8 cellular contexts compared by ENCODE assay signal in the genomic region with DNA sequence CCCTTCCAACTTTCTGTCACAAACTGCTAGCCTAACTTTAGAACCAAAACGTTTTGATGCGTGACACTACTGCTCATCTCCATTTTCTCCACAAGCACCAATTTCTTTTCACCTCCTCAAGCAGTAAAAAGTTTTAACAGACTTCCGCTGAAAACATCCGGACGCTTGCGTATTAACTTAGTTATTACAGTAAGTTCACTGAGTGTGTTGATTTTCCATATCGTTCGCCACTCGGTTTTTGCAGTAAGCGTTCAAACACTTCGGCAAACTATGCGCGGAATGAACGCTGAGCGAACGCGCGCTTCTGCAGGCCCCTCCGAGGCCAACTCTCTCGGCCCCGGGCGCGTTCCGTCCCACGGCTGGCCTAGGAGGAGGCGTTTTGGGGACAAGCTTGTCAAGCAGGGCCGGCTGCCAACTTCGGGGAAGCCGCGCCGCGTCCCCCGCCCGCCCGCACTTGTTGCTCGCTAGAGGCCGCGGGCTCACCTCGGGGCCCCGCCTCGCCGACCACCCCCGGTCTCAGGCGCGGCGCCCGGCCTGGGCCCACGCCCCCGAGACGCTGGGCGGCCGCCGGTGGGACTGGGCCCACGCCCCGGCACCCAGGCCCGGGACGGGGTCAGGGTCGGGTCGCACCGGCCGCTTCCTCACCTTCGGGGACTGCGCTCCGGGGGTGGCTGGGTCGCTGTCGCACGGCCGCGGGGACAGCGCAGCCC. TPM values are rescaled to one million over a fixed set of nuclear protein-coding genes. Genes with fewer than 3 reads are reported as not detected.
DNase-seq lines count a peak whose midpoint lies in the region; ATAC-seq and TF ChIP-seq lines count a peak whose summit lies in the region.

No MANE protein-coding gene starts in this region.

- H3K27me3 ChIP-seq in mononuclear cell (ENCODE audit: insufficient read depth, low read length): no peaks in the 10 kb centered on the region

- H3K4me3 ChIP-seq in epithelial cell of proximal tubule (ENCODE audit: low read depth, low read length): peak overlapping the region; percentile 74
- peak overlapping the region; percentile 57 for H3K4me3 ChIP-seq in mononuclear cell (ENCODE audit: low read length)

- H3K9me3 ChIP-seq in mononuclear cell (ENCODE audit: low read depth, low read length): no peaks in the 10 kb centered on the region

- H3K4me1 ChIP-seq in mononuclear cell (ENCODE audit: insufficient read depth, low read length): peaks cover 18% of the 10 kb centered on the region

- DNase-seq in NCI-H748 (lab: John Stamatoyannopoulos, UW; ENCODE audit: unreplicated experiment) (peak; percentile 65), NCI-H748 treated with DMSO at 0.1 percent for 48 hours (lab: John Stamatoyannopoulos, UW) (no peak), NCI-H526 (lab: John Stamatoyannopoulos, UW) (peak; percentile 4 to 67), activated T-cell treated with anti-CD3 and anti-CD28 coated beads for 4 hours (peak; percentile 48), epithelial cell of proximal tubule (ENCODE audit: low read depth) (no peak)
- DNase-seq in stimulated activated CD8-positive, alpha-beta memory T cell treated with anti-CD3 and anti-CD28 coated beads, Interleukin-2, amount 100 ng/mL, for 48 hours (ENCODE audit: low read depth in 2 of 2): peak; percentile 30 to 54

- TF ChIP-seq CTCF in epithelial cell of proximal tubule (conservative IDR thresholded peaks at IDR 0.05; ENCODE audit: low read depth, low read length): no peak

- peak; percentile 32 for ATAC-seq in HG02852 (IDR thresholded peaks at IDR 0.05; ENCODE audit: unreplicated experiment)

RNA-seq across cellular contexts. Expression of a gene that starts 0.9 kb away (rescaled TPM):
- 23.1 and 24.5 TPM in 2 replicates for total RNA-seq in epithelial cell of proximal tubule
- total RNA-seq in mononuclear cell: 64.5 TPM

RNA-seq across cellular contexts. Expression of a gene that starts 21.4 kb away (rescaled TPM):
- total RNA-seq in epithelial cell of proximal tubule: 27.1 and 41.2 TPM in 2 replicates
- total RNA-seq in mononuclear cell: 25.7 TPM

RNA-seq across cellular contexts. Expression of a gene that starts 21.5 kb away (rescaled TPM):
- total RNA-seq in epithelial cell of proximal tubule (12.0 and 27.2 TPM in 2 replicates), mononuclear cell (8.3 TPM)

RNA-seq across cellular contexts. Expression of a gene that starts 28.0 kb away (rescaled TPM):
- 0.80 and 2.5 TPM in 2 replicates for total RNA-seq in epithelial cell of proximal tubule
- 7.2 TPM for total RNA-seq in mononuclear cell

RNA-seq across cellular contexts. Expression of a gene that starts 28.1 kb away (rescaled TPM):
- 9.1 and 12.6 TPM in 2 replicates for total RNA-seq in epithelial cell of proximal tubule
- 10.9 TPM for total RNA-seq in mononuclear cell

Comparison
In these comparisons a context has a peak if more than half of its experiments do, and no peak if none do; other contexts are left out.
1. DNase-seq: peak in NCI-H748 (single experiment), NCI-H526 (2 of 2), activated T-cell treated with anti-CD3 and anti-CD28 coated beads for 4 hours (single experiment) and stimulated activated CD8-positive, alpha-beta memory T cell treated with anti-CD3 and anti-CD28 coated beads, Interleukin-2, amount 100 ng/mL, for 48 hours (2 of 2); none in NCI-H748 treated with DMSO at 0.1 percent for 48 hours (single experiment) and epithelial cell of proximal tubule (single experiment).